In genomic region chr1:2247760-2248126, GRCh38 we compare ENCODE assay signal across 11 cellular contexts. TPM values are rescaled to one million over a fixed set of nuclear protein-coding genes. Genes with fewer than 3 reads are reported as not detected.
DNase-seq lines count a peak whose midpoint lies in the region; ATAC-seq and TF ChIP-seq lines count a peak whose summit lies in the region.
"Had no signal": no experiment of that assay in that cellular context is flagged by ENCODE, and none has a peak within 500 bp of the region (broad histone marks: within the 10 kb centered on the region; RNA-seq: fewer than 3 reads in every experiment).

No MANE protein-coding gene starts in this region.

- intact Hi-C loops in CD4-positive, alpha-beta T cell (cut with DNase I, micrococcal nuclease): loop anchor here in 1 of 2 experiments (2.0 kb wide), 1 partner anchor 17 kb away; no protein-coding TSS in a partner anchor
- intact Hi-C loops in activated CD8-positive, alpha-beta T cell treated with anti-CD3 and anti-CD28 coated beads for 36 hours (cut with micrococcal nuclease): no loop called here

- H3K36me3 ChIP-seq in rectal smooth muscle tissue (ENCODE audit: control insufficient read depth, insufficient read depth, low read length): peaks cover 3% of the 10 kb centered on the region

- H3K36me3 Mint-ChIP-seq in CD4-positive, alpha-beta T cell (ENCODE audit: low read depth): peaks cover 77% of the 10 kb centered on the region
- peaks cover 9% of the 10 kb centered on the region for H3K36me3 Mint-ChIP-seq in activated CD8-positive, alpha-beta T cell treated with anti-CD3 and anti-CD28 coated beads for 36 hours (ENCODE audit: low read depth)

- no peak for DNase-seq in CD4-positive, alpha-beta T cell
- DNase-seq in T1000 (lab: John Stamatoyannopoulos, UW): no peak
- DNase-seq in activated CD8-positive, alpha-beta T cell treated with anti-CD3 and anti-CD28 coated beads for 36 hours: no peak
- DNase-seq in activated CD8-positive, alpha-beta memory T cell treated with anti-CD3 and anti-CD28 coated beads for 24 hours: no peak
- DNase-seq: KG1, NCI-H187 treated with DMSO at 0.1 percent for 48 hours had no signal

- no peak for ATAC-seq in CD4-positive, alpha-beta T cell (ENCODE audit: poor library complexity)
- no peak for ATAC-seq in HG03025 (IDR thresholded peaks at IDR 0.05; ENCODE audit: low FRiP score, unreplicated experiment)
- no peak for ATAC-seq in activated CD8-positive, alpha-beta T cell treated with anti-CD3 and anti-CD28 coated beads for 36 hours

- no peak overlapping the region for H3K9ac ChIP-seq in rectal smooth muscle tissue (ENCODE audit: low read length)

- no peaks in the 10 kb centered on the region for H3K27me3 Mint-ChIP-seq in CD4-positive, alpha-beta T cell
- no peaks in the 10 kb centered on the region for H3K27me3 Mint-ChIP-seq in activated CD8-positive, alpha-beta T cell treated with anti-CD3 and anti-CD28 coated beads for 36 hours

- H3K4me1 ChIP-seq in rectal smooth muscle tissue (ENCODE audit: control insufficient read depth, insufficient read depth, low read length): peaks cover 42% of the 10 kb centered on the region

- no peak overlapping the region for H3K27ac ChIP-seq in CD4-positive, alpha-beta T cell (ENCODE audit: low read depth, low read length)
- H3K27ac ChIP-seq in VCaP (peak overlapping the region; percentile 90), rectal smooth muscle tissue (ENCODE audit: low read depth, low read length) (no peak overlapping the region)
- H3K27ac ChIP-seq: SJSA1 had no signal

- H3K4me3 ChIP-seq in iPS-18c (ENCODE audit: insufficient read depth, low read depth, low read length) (peak overlapping the region; percentile 29; the same call in 1 of the 2 replicates), rectal smooth muscle tissue (ENCODE audit: low read length) (peak overlapping the region; percentile 26)
- H3K4me3 ChIP-seq: SJSA1 had no signal

- CTCF ChIA-PET in CD4-positive, alpha-beta T cell (lab: Charles Lee): no interaction called here
- CTCF ChIA-PET in activated CD8-positive, alpha-beta T cell treated with anti-CD3 and anti-CD28 coated beads for 36 hours (lab: Charles Lee): interaction anchor here (1.3 kb wide), 1 partner anchor 11 kb away, joined by 3 read pairs; no protein-coding TSS in a partner anchor

- peak overlapping the region; percentile 82 for H3K4me3 Mint-ChIP-seq in CD4-positive, alpha-beta T cell
- H3K4me3 Mint-ChIP-seq in activated CD8-positive, alpha-beta T cell treated with anti-CD3 and anti-CD28 coated beads for 36 hours: no peak overlapping the region

- no peaks in the 10 kb centered on the region for H3K9me3 Mint-ChIP-seq in CD4-positive, alpha-beta T cell
- no peaks in the 10 kb centered on the region for H3K9me3 Mint-ChIP-seq in activated CD8-positive, alpha-beta T cell treated with anti-CD3 and anti-CD28 coated beads for 36 hours

- H3K27me3 ChIP-seq in CD4-positive, alpha-beta T cell (ENCODE audit: control insufficient read depth, insufficient read depth, low read length): no peaks in the 10 kb centered on the region
- H3K27me3 ChIP-seq in rectal smooth muscle tissue (ENCODE audit: control insufficient read depth, insufficient read depth, low read length): no peaks in the 10 kb centered on the region
- H3K27me3 ChIP-seq: SJSA1 had no signal

- TF ChIP-seq CTCF in CD4-positive, alpha-beta T cell (IDR thresholded peaks at IDR 0.05): no peak
- no peak for TF ChIP-seq CTCF in VCaP (conservative IDR thresholded peaks at IDR 0.05)
- TF ChIP-seq CTCF in activated CD8-positive, alpha-beta T cell treated with anti-CD3 and anti-CD28 coated beads for 36 hours (IDR thresholded peaks at IDR 0.05): no peak

- POLR2A ChIA-PET in CD4-positive, alpha-beta T cell (lab: Charles Lee): interaction anchor here (0.6 kb wide), 1 partner anchor 128 kb away, joined by 3 read pairs; no protein-coding TSS in a partner anchor
- POLR2A ChIA-PET in activated CD8-positive, alpha-beta T cell treated with anti-CD3 and anti-CD28 coated beads for 36 hours (lab: Charles Lee): no interaction called here

- peaks cover 90% of the 10 kb centered on the region for H3K4me1 Mint-ChIP-seq in CD4-positive, alpha-beta T cell (ENCODE audit: low read depth)
- peaks cover 78% of the 10 kb centered on the region for H3K4me1 Mint-ChIP-seq in activated CD8-positive, alpha-beta T cell treated with anti-CD3 and anti-CD28 coated beads for 36 hours (ENCODE audit: low read depth)

- no peaks in the 10 kb centered on the region for H3K9me3 ChIP-seq in CD4-positive, alpha-beta T cell (ENCODE audit: control insufficient read depth, low read length)
- H3K9me3 ChIP-seq in iPS-18c (ENCODE audit: control insufficient read depth, insufficient read depth, low read length): no peaks in the 10 kb centered on the region
- H3K9me3 ChIP-seq: SJSA1 had no signal

- no peak overlapping the region for H3K27ac Mint-ChIP-seq in CD4-positive, alpha-beta T cell
- no peak overlapping the region for H3K27ac Mint-ChIP-seq in activated CD8-positive, alpha-beta T cell treated with anti-CD3 and anti-CD28 coated beads for 36 hours

RNA-seq across cellular contexts. Expression of gene SKI, which starts 19.6 kb away (rescaled TPM):
- total RNA-seq in CD4-positive, alpha-beta T cell: 100 to 1,000 TPM; 286 to 324 TPM
- total RNA-seq in activated CD8-positive, alpha-beta T cell treated with anti-CD3 and anti-CD28 coated beads for 36 hours: 10 to 100 TPM; 27.5 to 28.3 TPM

RNA-seq across cellular contexts. Expression of gene FAAP20, which starts 53.2 kb away (rescaled TPM):
- 10 to 100 TPM; 51.7 to 53.1 TPM for total RNA-seq in CD4-positive, alpha-beta T cell
- total RNA-seq in activated CD8-positive, alpha-beta T cell treated with anti-CD3 and anti-CD28 coated beads for 36 hours: 10 to 100 TPM; 64.7 to 71.7 TPM

Comparison
In these comparisons a context has a peak if more than half of its experiments do, and no peak if none do; other contexts are left out.
1. RNA of gene SKI, which starts 19.6 kb away (total RNA-seq): 286 to 324 TPM in CD4-positive, alpha-beta T cell; 27.5 to 28.3 TPM in activated CD8-positive, alpha-beta T cell treated with anti-CD3 and anti-CD28 coated beads for 36 hours; every median in the first group is over 4 times any median in the second.